In the genomic region with DNA sequence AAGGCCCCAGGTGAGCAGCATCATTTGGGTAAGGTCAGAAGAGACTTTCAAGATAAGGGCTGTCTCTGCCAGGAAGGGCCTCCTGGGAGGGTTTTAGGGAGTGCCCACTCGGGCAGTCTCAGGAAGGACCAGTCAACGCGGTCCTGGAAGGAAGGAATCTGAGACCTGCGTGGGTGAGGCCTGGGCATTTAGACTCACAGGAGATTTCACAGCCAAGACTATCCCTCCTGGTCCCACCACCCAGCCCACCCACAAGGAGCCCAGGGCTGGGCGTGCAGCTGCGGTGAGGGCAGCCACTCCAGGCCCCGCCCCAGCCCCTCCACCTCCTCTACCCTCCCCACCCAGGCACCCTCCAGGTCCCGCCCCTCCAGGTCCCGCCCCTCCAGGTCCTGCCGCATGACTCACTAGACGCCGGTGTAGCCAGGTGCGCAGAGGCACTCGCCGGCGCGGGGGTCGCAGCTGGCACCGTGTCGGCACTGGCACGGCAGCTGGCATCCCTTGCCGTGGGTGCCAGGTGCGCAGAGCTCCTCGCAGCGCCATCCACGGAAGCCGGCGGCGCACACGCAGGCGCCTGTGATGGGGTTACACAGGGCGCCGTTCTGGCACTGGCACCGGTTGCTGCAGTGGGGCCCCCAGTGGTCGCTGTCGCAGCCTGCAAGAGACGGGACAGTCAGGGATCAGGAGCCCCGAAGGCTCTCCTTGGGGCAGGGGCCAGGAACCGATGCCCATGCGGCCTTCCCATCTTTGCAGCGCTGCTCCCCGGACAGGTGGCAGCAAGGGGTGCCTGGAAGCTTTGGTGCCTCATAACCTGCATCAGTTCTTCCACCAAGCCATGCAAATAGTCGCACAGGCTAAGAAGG, we compare ENCODE assay signal across 8 cellular contexts.
DNase-seq lines count a peak whose midpoint lies in the region; ATAC-seq and TF ChIP-seq lines count a peak whose summit lies in the region.

No MANE protein-coding gene starts in this region.

- no peak overlapping the region for H2BK120ac ChIP-seq in mesendoderm (ENCODE audit: low read depth, low read length)

- peaks cover 8 to 11% (median 9%) of the 10 kb centered on the region in 3 donors for H3K4me1 Mint-ChIP-seq in T-cell
- peaks cover 47% of the 10 kb centered on the region for H3K4me1 Mint-ChIP-seq in brain

- no peak overlapping the region for H3K27ac ChIP-seq in mesendoderm (ENCODE audit: low read depth, low read length)

- H3K79me1 ChIP-seq in mesendoderm (ENCODE audit: low read length) = no peaks in the 10 kb centered on the region

- H4K5ac ChIP-seq in mesendoderm (ENCODE audit: low read length) = no peak overlapping the region

- CTCF ChIA-PET in T-cell (lab: Charles Lee) = no interaction called here

- peaks cover 2% of the 10 kb centered on the region for H3K4me1 ChIP-seq in mesendoderm (ENCODE audit: control insufficient read depth, low read depth, low read length)

- H3K36me3 Mint-ChIP-seq in T-cell (no peaks in the 10 kb centered on the region), brain (no peaks in the 10 kb centered on the region)

- H3K4me3 ChIP-seq in GM06990 (replicated peaks; ENCODE audit: low read depth, low read length) = peak overlapping the region; percentile 50
- peak overlapping the region; percentile 13 for H3K4me3 ChIP-seq in mesendoderm (ENCODE audit: low read length)

- no peak overlapping the region for H4K8ac ChIP-seq in mesendoderm (ENCODE audit: low read depth, low read length)

- H2BK15ac ChIP-seq in mesendoderm (replicated peaks; ENCODE audit: low read depth) = no peak overlapping the region

- peak overlapping the region; percentile 77 for H3K4me2 ChIP-seq in mesendoderm (ENCODE audit: low read length)

- ATAC-seq in HG03045 (IDR thresholded peaks at IDR 0.05; ENCODE audit: unreplicated experiment) = peak; percentile 58
- peak; percentile 91 to 93 (median 92) for ATAC-seq in T-cell (replicated peaks in 1 of 4)
- ATAC-seq in HG03469 (IDR thresholded peaks at IDR 0.05; ENCODE audit: unreplicated experiment) = no peak

- H3K9me3 Mint-ChIP-seq in T-cell (no peaks in the 10 kb centered on the region), brain (no peaks in the 10 kb centered on the region)

- H3K36me3 ChIP-seq in GM06990 (ENCODE audit: control insufficient read depth, insufficient read depth, low read length) (no peaks in the 10 kb centered on the region), mesendoderm (ENCODE audit: control insufficient read depth, insufficient read depth, low read length) (no peaks in the 10 kb centered on the region)

- H2AK5ac ChIP-seq in mesendoderm (ENCODE audit: low read length) = no peak overlapping the region

- peaks cover 3% of the 10 kb centered on the region for H3K27me3 ChIP-seq in GM06990 (replicated peaks; ENCODE audit: control insufficient read depth, insufficient read depth, low read length)
- H3K27me3 ChIP-seq in mesendoderm (ENCODE audit: insufficient read depth, low read length, poor library complexity) = no peaks in the 10 kb centered on the region

- peak overlapping the region; percentile 39 for H3K9ac ChIP-seq in mesendoderm (ENCODE audit: low read length)

- peak overlapping the region; percentile 45 for H3K56ac ChIP-seq in mesendoderm (ENCODE audit: low read length)

- POLR2A ChIA-PET in T-cell (lab: Charles Lee) = no interaction called here

- H3K79me2 ChIP-seq in mesendoderm (ENCODE audit: control insufficient read depth, insufficient read depth, low read length) = no peaks in the 10 kb centered on the region

- no CpG with 5 or more reads among the region's 43 CpGs for WGBS in mesendoderm (ENCODE audit: extremely low coverage, insufficient coverage, low lambda C conversion rate)

- H3K18ac ChIP-seq in mesendoderm (ENCODE audit: low read length) = no peak overlapping the region

- TF ChIP-seq CTCF in GM06990 (IDR thresholded peaks at IDR 0.05; ENCODE audit: insufficient read depth, low read length, poor library complexity, severe bottlenecking) = peak; percentile 66
- peak; percentile 25 to 33 for TF ChIP-seq CTCF in brain (conservative IDR thresholded peaks at IDR 0.05)

- H3K27ac Mint-ChIP-seq in T-cell (no peak overlapping the region), brain (peak overlapping the region in 4 of 5 experiments; percentile 1 to 82 (median 41))

- no peak overlapping the region for H3K23ac ChIP-seq in mesendoderm (ENCODE audit: low read length)

- H3K27me3 Mint-ChIP-seq in T-cell (peaks cover 23 to 43% of the 10 kb centered on the region in 2 donors), brain (peaks cover 12% of the 10 kb centered on the region)

- peak; percentile 70 for DNase-seq in GM06990 (ENCODE audit: extremely low read depth, insufficient read length)
- DNase-seq in T-cell = peak; percentile 28 to 76 (median 58)
- DNase-seq in mesendoderm = peak; percentile 85
- peak; percentile 56 to 68 for DNase-seq in stimulated activated CD8-positive, alpha-beta memory T cell treated with anti-CD3 and anti-CD28 coated beads, Interleukin-7, amount 100 ng/mL, for 4 hours (ENCODE audit: low read depth in 2 of 2)
- DNase-seq in AG20443 (ENCODE audit: low spot score) = no peak

- no peak overlapping the region for H3K4ac ChIP-seq in mesendoderm (ENCODE audit: low read depth, low read length)

- no peak overlapping the region for H2BK5ac ChIP-seq in mesendoderm (ENCODE audit: low read length)

- H3K4me3 Mint-ChIP-seq in T-cell (peak overlapping the region; percentile 61 to 74 (median 63)), brain (peak overlapping the region; percentile 1 to 58 (median 45))

Comparison
In these comparisons a context has a peak if more than half of its experiments do, and no peak if none do; other contexts are left out.
1. H3K27ac Mint-ChIP-seq: peak in brain (4 of 5); none in T-cell (0 of 2).